Comparison of ENCODE assay signal across 24 cellular contexts in the genomic region with DNA sequence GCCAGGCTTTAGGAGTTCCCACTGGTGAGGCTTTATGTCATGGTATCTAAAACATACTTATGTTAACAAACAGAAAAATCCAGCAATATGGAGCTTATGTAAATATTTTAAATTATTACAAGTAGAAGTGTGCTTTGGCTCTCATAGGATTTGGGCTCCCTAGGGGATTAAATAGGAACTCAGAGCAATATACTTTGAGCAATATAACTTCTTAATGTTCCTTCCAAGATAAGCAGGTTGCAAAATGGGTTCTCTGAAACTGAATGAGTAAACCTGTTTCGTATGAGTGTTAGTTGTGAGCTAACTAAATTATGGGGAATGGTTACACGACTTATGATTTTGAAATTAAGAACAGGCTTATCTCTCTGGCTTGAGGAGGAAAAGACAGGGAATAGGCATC.
"Had no signal": no experiment of that assay in that cellular context is flagged by ENCODE, and none has a peak within 500 bp of the region (broad histone marks: within the 10 kb centered on the region; RNA-seq: fewer than 3 reads in every experiment).

No MANE protein-coding gene starts in this region.

- H3K36me3 ChIP-seq: ascending aorta had no signal

- H3K4me3 ChIP-seq: ascending aorta, PC-9 had no signal

- ATAC-seq: activated CD8-positive, alpha-beta memory T cell treated with anti-CD3 and anti-CD28 coated beads, Interleukin-2, amount 10 ng/mL, durations not matched to agents 7 days and 5 days; activated naive CD8-positive, alpha-beta T cell treated with anti-CD3 and anti-CD28 coated beads, Interleukin-2, amount 50 U/mL, for 24 hours; Right ventricle myocardium inferior; SK-N-SH treated with all-trans-retinoic acid at 6 μM for 48 hours; T-cell had no signal

- DNase-seq: activated CD4-positive, alpha-beta memory T cell treated with anti-CD3 and anti-CD28 coated beads, Interleukin-2, amount 10 ng/mL, durations not matched to agents 7 days and 5 days; activated CD4-positive, alpha-beta T cell treated with anti-CD3 and anti-CD28 coated beads for 1 hour; activated CD4-positive, alpha-beta T cell treated with anti-CD3 and anti-CD28 coated beads for 48 hours; activated CD4-positive, CD25-positive, alpha-beta regulatory T cell; activated CD8-positive, alpha-beta memory T cell treated with anti-CD3 and anti-CD28 coated beads for 24 hours; activated CD8-positive, alpha-beta memory T cell treated with anti-CD3 and anti-CD28 coated beads, Interleukin-2, amount 10 ng/mL, durations not matched to agents 7 days and 5 days; activated CD8-positive, alpha-beta memory T cell treated with anti-CD3 and anti-CD28 coated beads, Interleukin-2, amount 50 U/mL, for 48 hours; activated effector memory CD4-positive, alpha-beta T cell treated with Interleukin-2 at 50 U/mL for 16 hours; activated naive CD4-positive, alpha-beta T cell treated with anti-CD3 and anti-CD28 coated beads, Interleukin-2, amount 10 ng/mL, durations not matched to agents 7 days and 5 days; activated naive CD8-positive, alpha-beta T cell treated with anti-CD3 and anti-CD28 coated beads, Interleukin-2, amount 50 U/mL, for 24 hours; activated T-cell treated with anti-CD3 and anti-CD28 coated beads, Interleukin-2, amount 50 U/mL, for 48 hours; amygdala; KG1; NCI-H510A; NK-92 treated with Interleukin-12 subunit alpha and Interleukin-12 subunit beta, amount 100 ng/mL, for 24 hours; PC-9; SIG-M5; T-cell; T-helper 9 cell had no signal

- H3K27me3 ChIP-seq: ascending aorta had no signal

- H3K4me2 ChIP-seq: PC-9 had no signal

- H3K4me1 ChIP-seq: ascending aorta had no signal

- H3K9me3 ChIP-seq: ascending aorta had no signal

- H3K27ac ChIP-seq: ascending aorta, PC-9, RWPE1, VCaP had no signal
